Comparison of ENCODE assay signal across 18 cellular contexts in the genomic region with DNA sequence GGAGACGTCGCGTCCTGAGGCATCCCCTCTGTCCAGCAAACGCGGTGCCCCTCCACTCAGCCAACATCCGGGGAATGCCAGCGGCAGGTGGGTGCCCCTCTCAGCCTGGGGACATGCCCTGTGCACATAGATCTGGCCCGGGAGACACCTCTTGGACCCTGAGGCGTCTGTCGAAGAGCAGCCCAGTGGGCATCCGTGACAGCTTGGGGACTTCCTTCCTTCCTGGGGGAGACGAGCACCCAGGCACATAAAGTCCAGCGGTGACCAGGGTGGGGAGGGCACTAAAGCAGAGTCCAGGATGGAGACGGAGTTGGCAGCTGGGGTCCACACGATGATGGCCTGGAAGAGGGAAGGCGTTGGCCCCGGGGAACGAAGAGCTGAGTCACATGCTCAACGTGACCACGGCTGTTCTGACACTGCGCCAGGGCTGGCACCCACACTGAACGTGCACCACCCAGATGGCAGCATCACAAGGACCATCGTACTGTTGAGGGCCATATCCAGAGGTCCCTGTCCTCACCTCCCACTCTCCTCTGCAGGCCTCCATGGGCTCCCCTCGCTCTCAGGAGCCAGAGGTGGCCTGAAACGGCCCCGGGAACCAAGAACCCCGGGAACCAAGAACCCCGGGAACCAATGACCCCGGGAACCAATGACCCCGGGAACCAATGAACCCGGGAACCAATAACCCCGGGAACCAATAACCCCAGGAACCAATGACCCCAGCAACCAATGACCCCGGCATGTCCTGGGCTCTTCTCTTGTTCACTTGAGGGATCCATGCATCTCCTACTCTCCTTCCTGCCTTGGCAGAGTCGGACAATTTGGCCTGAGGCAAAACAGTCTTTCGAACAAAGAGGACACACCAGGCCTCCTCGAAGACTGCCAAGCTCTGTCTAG. TPM values are rescaled to one million over a fixed set of nuclear protein-coding genes. Genes with fewer than 3 reads are reported as not detected.
DNase-seq lines count a peak whose midpoint lies in the region; ATAC-seq and TF ChIP-seq lines count a peak whose summit lies in the region.
"Had no signal": no experiment of that assay in that cellular context is flagged by ENCODE, and none has a peak within 500 bp of the region (broad histone marks: within the 10 kb centered on the region; RNA-seq: fewer than 3 reads in every experiment).

No MANE protein-coding gene starts in this region.

- no peak overlapping the region for H3K4me3 ChIP-seq in CD4-positive, alpha-beta memory T cell (ENCODE audit: low read length in 2 of 2)
- H3K4me3 ChIP-seq in Peyer's patch = no peak overlapping the region
- H3K4me3 ChIP-seq in neuronal stem cell (ENCODE audit: low read length in 2 of 2) = no peak overlapping the region
- H3K4me3 ChIP-seq: transverse colon had no signal

- intact Hi-C loops in CD4-positive, alpha-beta memory T cell (cut with micrococcal nuclease) = no loop called here
- intact Hi-C loops in left cardiac atrium (cut with DNase I) = no loop called here

- H3K9me3 ChIP-seq in CD4-positive, alpha-beta memory T cell (ENCODE audit: control insufficient read depth in 1 of 2, low read length in 2 of 2) = no peaks in the 10 kb centered on the region
- no peaks in the 10 kb centered on the region for H3K9me3 ChIP-seq in Peyer's patch
- peaks cover 0 to 3% of the 10 kb centered on the region in 2 donors for H3K9me3 ChIP-seq in neuronal stem cell (replicated peaks in 1 of 2; ENCODE audit: control insufficient read depth in 2 of 2, insufficient read depth in 1 of 2, low read depth in 1 of 2, low read length in 2 of 2)
- H3K9me3 ChIP-seq: transverse colon had no signal

- CTCF ChIA-PET in CD4-positive, alpha-beta memory T cell (lab: Charles Lee; ENCODE audit: partially characterized antibody) = no interaction called here

- peaks cover 0 to 6% of the 10 kb centered on the region in 2 donors for H3K36me3 Mint-ChIP-seq in CD4-positive, alpha-beta memory T cell
- H3K36me3 Mint-ChIP-seq: T-cell had no signal

- H3K27me3 Mint-ChIP-seq in CD4-positive, alpha-beta memory T cell = no peaks in the 10 kb centered on the region
- H3K27me3 Mint-ChIP-seq: progenitor cell of endocrine pancreas, T-cell had no signal

- H4K8ac ChIP-seq in neuronal stem cell (ENCODE audit: low read depth, low read length) = no peak overlapping the region

- H3K4me1 Mint-ChIP-seq in CD4-positive, alpha-beta memory T cell = peaks cover 17 to 27% (median 18%) of the 10 kb centered on the region in 4 donors

- no peak overlapping the region for H3K9ac ChIP-seq in neuronal stem cell (ENCODE audit: low read depth, low read length, poor library complexity)

- H2AK5ac ChIP-seq in neuronal stem cell (ENCODE audit: low read depth, low read length) = no peak overlapping the region

- DNase-seq in CD4-positive, alpha-beta memory T cell = no peak
- DNase-seq in Peyer's patch = peak in 2 of 3 donors; percentile 31 to 44
- peak; percentile 24 for DNase-seq in left cardiac atrium
- DNase-seq in neuronal stem cell (ENCODE audit: low spot score) = no peak
- no peak for DNase-seq in AG08395 (ENCODE audit: low spot score)
- no peak for DNase-seq in activated CD4-positive, alpha-beta T cell treated with anti-CD3 and anti-CD28 coated beads, Interleukin-2, amount 50 U/mL, for 4 hours
- DNase-seq in hypothalamus (lab: John Stamatoyannopoulos, UW) = no peak
- DNase-seq: amygdala; C1 segment of cervical spinal cord; DMS53; NCI-H2029 treated with DMSO at 0.1 percent for 48 hours; NCI-H510A; stimulated activated naive CD4-positive, alpha-beta T cell; transverse colon had no signal

- H4K91ac ChIP-seq in neuronal stem cell (ENCODE audit: low read depth, low read length, poor library complexity) = no peak overlapping the region

- H3K4ac ChIP-seq in neuronal stem cell (ENCODE audit: low read length) = no peak overlapping the region

- no peak overlapping the region for H2AFZ ChIP-seq in neuronal stem cell (ENCODE audit: low read length)

- H2BK5ac ChIP-seq in neuronal stem cell (ENCODE audit: low read length) = peak overlapping the region; percentile 26

- WGBS in neuronal stem cell (ENCODE audit: extremely low coverage in 2 of 2, insufficient read length in 2 of 2, insufficient replicate concordance in 1 of 2), 2 donors = no CpG with 5 or more reads among the region's 36 CpGs

- H3K14ac ChIP-seq in neuronal stem cell (ENCODE audit: low read length) = peak overlapping the region; percentile 82

- peaks cover 36% of the 10 kb centered on the region for H3K79me1 ChIP-seq in neuronal stem cell (ENCODE audit: low read depth, low read length)

- no peak overlapping the region for H3K23ac ChIP-seq in neuronal stem cell (ENCODE audit: low read depth, low read length, poor library complexity)

- no peaks in the 10 kb centered on the region for H3K9me3 Mint-ChIP-seq in CD4-positive, alpha-beta memory T cell
- H3K9me3 Mint-ChIP-seq: T-cell had no signal

- peaks cover 21% of the 10 kb centered on the region for H3K4me1 ChIP-seq in CD4-positive, alpha-beta memory T cell (ENCODE audit: insufficient read depth, low read length)
- no peaks in the 10 kb centered on the region for H3K4me1 ChIP-seq in Peyer's patch
- peaks cover 0 to 9% of the 10 kb centered on the region in 2 donors for H3K4me1 ChIP-seq in neuronal stem cell (ENCODE audit: control insufficient read depth in 2 of 2, insufficient read depth in 1 of 2, low read depth in 1 of 2, low read length in 2 of 2)

- no peak overlapping the region for H3K27ac ChIP-seq in CD4-positive, alpha-beta memory T cell (ENCODE audit: low read depth, low read length)
- H3K27ac ChIP-seq in Peyer's patch = no peak overlapping the region
- H3K27ac ChIP-seq in neuronal stem cell (replicated peaks; ENCODE audit: low read length) = no peak overlapping the region

- H2BK120ac ChIP-seq in neuronal stem cell (ENCODE audit: low read depth, low read length) = no peak overlapping the region

- POLR2A ChIA-PET in CD4-positive, alpha-beta memory T cell (lab: Charles Lee; ENCODE audit: partially characterized antibody) = no interaction called here

- H2BK15ac ChIP-seq in neuronal stem cell (ENCODE audit: low read length) = no peak overlapping the region

- H3K27me3 ChIP-seq in CD4-positive, alpha-beta memory T cell (ENCODE audit: insufficient read depth, low read length) = no peaks in the 10 kb centered on the region
- no peaks in the 10 kb centered on the region for H3K27me3 ChIP-seq in Peyer's patch
- H3K27me3 ChIP-seq in neuronal stem cell (ENCODE audit: control insufficient read depth in 3 of 3, insufficient read depth in 3 of 3, low read depth in 1 of 3, low read length in 3 of 3) = no peaks in the 10 kb centered on the region
- H3K27me3 ChIP-seq: transverse colon had no signal

- H3K4me2 ChIP-seq in neuronal stem cell (ENCODE audit: insufficient read depth, low read length, poor library complexity, severe bottlenecking) = no peak overlapping the region

- no peak for TF ChIP-seq CTCF in Peyer's patch (IDR thresholded peaks at IDR 0.05)

- ATAC-seq in left cardiac atrium (no peak), GM18498 (IDR thresholded peaks at IDR 0.05; ENCODE audit: unreplicated experiment) (no peak)
- ATAC-seq: left colon, T-cell had no signal

- peak overlapping the region in 6 of 7 donors; percentile 38 to 78 (median 74) for H3K27ac Mint-ChIP-seq in CD4-positive, alpha-beta memory T cell
- H3K27ac Mint-ChIP-seq: progenitor cell of endocrine pancreas had no signal

- no peak overlapping the region for H2BK12ac ChIP-seq in neuronal stem cell (ENCODE audit: low read length)

- no peaks in the 10 kb centered on the region for H3K36me3 ChIP-seq in CD4-positive, alpha-beta memory T cell (ENCODE audit: insufficient read depth, low read length)
- H3K36me3 ChIP-seq in Peyer's patch (no peaks in the 10 kb centered on the region), neuronal stem cell (replicated peaks in 1 of 2; ENCODE audit: control insufficient read depth in 2 of 2, insufficient read depth in 2 of 2, low read length in 2 of 2) (peaks cover 7 to 32% of the 10 kb centered on the region in 2 donors)
- H3K36me3 ChIP-seq: transverse colon had no signal

- H3K4me3 Mint-ChIP-seq in CD4-positive, alpha-beta memory T cell = peak overlapping the region in 1 of 8 donors; percentile 12
- H3K4me3 Mint-ChIP-seq: T-cell had no signal

- no peak for TF ChIP-seq POLR2A in Peyer's patch (IDR thresholded peaks at IDR 0.05)

- H3K18ac ChIP-seq in neuronal stem cell (ENCODE audit: low read length) = no peak overlapping the region

RNA-seq across cellular contexts. Expression of gene HDAC4, which starts 22.6 kb away (rescaled TPM):
- total RNA-seq in CD4-positive, alpha-beta memory T cell = 10 to 100 TPM; 50.2 to 59.7 TPM
- 10 to 100 TPM in 1 of 2 donors, 1 to 10 TPM in 1; 1.4 to 10.6 TPM for polyA plus RNA-seq in CD4-positive, alpha-beta memory T cell
- total RNA-seq in Peyer's patch (100 to 1,000 TPM in 3 of 4 donors, 10 to 100 TPM in 1; 28.9 to 198 (median 102) TPM), left cardiac atrium (10 to 100 TPM; 25.6 to 31.2 TPM)
- polyA plus RNA-seq in neuronal stem cell (2013, experiment 1 of 2) = 15.9 TPM
- polyA plus RNA-seq in neuronal stem cell (2013, experiment 2 of 2) = 18.7 TPM

Comparison
In these comparisons a context has a peak if more than half of its experiments do, and no peak if none do; other contexts are left out.
1. DNase-seq: peak in Peyer's patch (2 of 3) and left cardiac atrium (single experiment); none in CD4-positive, alpha-beta memory T cell (0 of 5), neuronal stem cell (single experiment), AG08395 (single experiment), activated CD4-positive, alpha-beta T cell treated with anti-CD3 and anti-CD28 coated beads, Interleukin-2, amount 50 U/mL, for 4 hours (0 of 2) and hypothalamus (0 of 51).